Comparison of ENCODE assay signal across 2 cellular contexts in genomic region chr14:28783593-28784143, GRCh38.
TF ChIP-seq lines count a peak whose summit lies in the region.

No MANE protein-coding gene starts in this region.

TF ChIP-seq in GM23338, 12 proteins besides CTCF, POLR2A, EP300 and RAD21 (continued from another document):
- peak; percentile 21 for TF ChIP-seq EZH2 (IDR thresholded peaks at IDR 0.05; ENCODE audit: low read depth, unreplicated experiment)
- TF ChIP-seq ZNF462 (CRISPR knock-in tag; IDR thresholded peaks at IDR 0.05), result no peak
- TF ChIP-seq POLR2AphosphoS5 (IDR thresholded peaks at IDR 0.05; ENCODE audit: low read depth), result no peak

TF ChIP-seq in WTC11, 78 proteins besides CTCF, POLR2A, EP300 and RAD21 (continued from another document):
- TF ChIP-seq E2F4 (CRISPR knock-in tag; IDR thresholded peaks at IDR 0.05; ENCODE audit: borderline replicate concordance, low read depth) (no peak), FOXP1 (CRISPR knock-in tag; IDR thresholded peaks at IDR 0.05; ENCODE audit: borderline replicate concordance) (no peak), EMX1 (CRISPR knock-in tag; IDR thresholded peaks at IDR 0.05) (no peak)
